In the genomic region with DNA sequence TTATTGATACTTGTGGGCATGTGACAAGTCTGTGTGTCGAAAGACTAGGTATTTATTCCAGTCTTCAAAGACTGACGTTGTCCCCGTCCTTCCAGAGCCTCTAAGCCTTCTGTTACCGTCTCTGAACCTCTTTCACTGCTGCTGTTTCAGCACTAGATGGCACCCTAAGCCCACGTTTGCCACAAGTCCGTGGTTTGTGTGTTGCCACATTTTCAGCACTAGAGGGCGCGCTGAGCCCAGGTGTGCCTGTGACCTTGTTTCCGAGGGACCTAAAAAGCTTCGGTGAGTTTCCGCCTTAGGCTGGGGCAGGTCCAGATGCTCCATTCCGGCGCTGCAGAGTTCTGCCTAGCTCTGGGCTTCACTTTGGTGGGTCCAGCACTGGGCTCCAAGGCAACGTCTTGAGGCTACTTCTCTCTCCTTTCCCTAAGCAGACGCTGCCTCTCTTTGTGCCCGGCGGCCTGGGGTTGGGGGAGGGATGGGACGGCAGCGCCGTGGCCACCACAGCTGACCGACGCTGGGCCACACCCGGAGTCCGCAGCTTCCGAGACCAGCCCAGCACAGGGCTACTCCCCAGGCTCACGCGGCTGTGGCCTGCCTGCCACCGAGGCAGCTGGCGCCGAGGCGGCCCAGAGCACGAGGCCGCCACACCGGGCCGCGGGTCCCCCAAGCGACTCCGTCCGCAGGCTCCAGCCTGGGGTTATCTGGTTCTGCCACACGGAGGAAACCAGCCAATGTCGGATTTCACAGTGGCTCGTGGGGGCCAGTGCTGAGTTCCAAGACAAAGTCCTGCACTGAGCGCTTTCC, we compare ENCODE assay signal across 1 cellular context.
TF ChIP-seq lines count a peak whose summit lies in the region.

No MANE protein-coding gene starts in this region.

TF ChIP-seq in HepG2, 621 proteins besides CTCF, POLR2A, EP300 and RAD21 (continued from another document):
- TF ChIP-seq, protein P1, sequence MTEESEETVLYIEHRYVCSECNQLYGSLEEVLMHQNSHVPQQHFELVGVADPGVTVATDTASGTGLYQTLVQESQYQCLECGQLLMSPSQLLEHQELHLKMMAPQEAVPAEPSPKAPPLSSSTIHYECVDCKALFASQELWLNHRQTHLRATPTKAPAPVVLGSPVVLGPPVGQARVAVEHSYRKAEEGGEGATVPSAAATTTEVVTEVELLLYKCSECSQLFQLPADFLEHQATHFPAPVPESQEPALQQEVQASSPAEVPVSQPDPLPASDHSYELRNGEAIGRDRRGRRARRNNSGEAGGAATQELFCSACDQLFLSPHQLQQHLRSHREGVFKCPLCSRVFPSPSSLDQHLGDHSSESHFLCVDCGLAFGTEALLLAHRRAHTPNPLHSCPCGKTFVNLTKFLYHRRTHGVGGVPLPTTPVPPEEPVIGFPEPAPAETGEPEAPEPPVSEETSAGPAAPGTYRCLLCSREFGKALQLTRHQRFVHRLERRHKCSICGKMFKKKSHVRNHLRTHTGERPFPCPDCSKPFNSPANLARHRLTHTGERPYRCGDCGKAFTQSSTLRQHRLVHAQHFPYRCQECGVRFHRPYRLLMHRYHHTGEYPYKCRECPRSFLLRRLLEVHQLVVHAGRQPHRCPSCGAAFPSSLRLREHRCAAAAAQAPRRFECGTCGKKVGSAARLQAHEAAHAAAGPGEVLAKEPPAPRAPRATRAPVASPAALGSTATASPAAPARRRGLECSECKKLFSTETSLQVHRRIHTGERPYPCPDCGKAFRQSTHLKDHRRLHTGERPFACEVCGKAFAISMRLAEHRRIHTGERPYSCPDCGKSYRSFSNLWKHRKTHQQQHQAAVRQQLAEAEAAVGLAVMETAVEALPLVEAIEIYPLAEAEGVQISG (CRISPR knock-in tag; IDR thresholded peaks at IDR 0.05) = peak; percentile 57
- TF ChIP-seq ZNF230 (CRISPR knock-in tag; IDR thresholded peaks at IDR 0.05) (peak; percentile 67; the same call in 1 of the 2 replicates), ZSCAN12 (CRISPR knock-in tag; IDR thresholded peaks at IDR 0.05) (no peak), NONO (IDR thresholded peaks at IDR 0.05) (no peak), NONO (CRISPR knock-in tag; conservative IDR thresholded peaks at IDR 0.05) (0 out of 2 replicates have a peak, but pooled peaks have one; percentile 67), MAF1 (CRISPR knock-in tag; IDR thresholded peaks at IDR 0.05; ENCODE audit: borderline replicate concordance) (no peak), ZNF878 (CRISPR knock-in tag; IDR thresholded peaks at IDR 0.05) (no peak), KDM2A (CRISPR knock-in tag; IDR thresholded peaks at IDR 0.05; ENCODE audit: borderline replicate concordance, low read depth) (peak; percentile 65; the same call in 1 of the 2 replicates), NFIC (IDR thresholded peaks at IDR 0.05; ENCODE audit: low read length) (no peak), SALL2 (CRISPR knock-in tag; IDR thresholded peaks at IDR 0.05) (peak; percentile 53; the same call in 1 of the 2 replicates), NRL (CRISPR knock-in tag; IDR thresholded peaks at IDR 0.05; ENCODE audit: borderline replicate concordance) (peak; percentile 61), ZNF598 (CRISPR knock-in tag; IDR thresholded peaks at IDR 0.05; ENCODE audit: borderline replicate concordance) (peak; percentile 63; the same call in 1 of the 2 replicates), IKZF4 (CRISPR knock-in tag; IDR thresholded peaks at IDR 0.05; ENCODE audit: borderline replicate concordance, low read depth, not compliant biosample characterization) (no peak), SNRNP70 (IDR thresholded peaks at IDR 0.05; ENCODE audit: low read depth, low read length) (no peak), MIXL1 (CRISPR knock-in tag; IDR thresholded peaks at IDR 0.05) (peak; percentile 54), SMAD3 (CRISPR knock-in tag; IDR thresholded peaks at IDR 0.05) (peak; percentile 83), GATAD2A (CRISPR knock-in tag; IDR thresholded peaks at IDR 0.05) (0 out of 2 replicates have a peak, but pooled peaks have one; percentile 54), ZNF709 (CRISPR knock-in tag; IDR thresholded peaks at IDR 0.05) (no peak), ZFP62 (CRISPR knock-in tag; IDR thresholded peaks at IDR 0.05) (no peak), HDAC2 (CRISPR knock-in tag; IDR thresholded peaks at IDR 0.05) (no peak), KLF16 (CRISPR knock-in tag; IDR thresholded peaks at IDR 0.05) (no peak), ZNF225 (CRISPR knock-in tag; IDR thresholded peaks at IDR 0.05) (no peak), NR2F6 (IDR thresholded peaks at IDR 0.05) (no peak), NR2F6 (CRISPR knock-in tag; IDR thresholded peaks at IDR 0.05) (peak; percentile 43; the same call in 1 of the 2 replicates)
- TF ChIP-seq, protein P2, sequence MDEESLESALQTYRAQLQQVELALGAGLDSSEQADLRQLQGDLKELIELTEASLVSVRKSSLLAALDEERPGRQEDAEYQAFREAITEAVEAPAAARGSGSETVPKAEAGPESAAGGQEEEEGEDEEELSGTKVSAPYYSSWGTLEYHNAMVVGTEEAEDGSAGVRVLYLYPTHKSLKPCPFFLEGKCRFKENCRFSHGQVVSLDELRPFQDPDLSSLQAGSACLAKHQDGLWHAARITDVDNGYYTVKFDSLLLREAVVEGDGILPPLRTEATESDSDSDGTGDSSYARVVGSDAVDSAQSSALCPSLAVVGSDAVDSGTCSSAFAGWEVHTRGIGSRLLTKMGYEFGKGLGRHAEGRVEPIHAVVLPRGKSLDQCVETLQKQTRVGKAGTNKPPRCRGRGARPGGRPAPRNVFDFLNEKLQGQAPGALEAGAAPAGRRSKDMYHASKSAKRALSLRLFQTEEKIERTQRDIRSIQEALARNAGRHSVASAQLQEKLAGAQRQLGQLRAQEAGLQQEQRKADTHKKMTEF (CRISPR knock-in tag; IDR thresholded peaks at IDR 0.05) = peak; percentile 45; the same call in 1 of the 2 replicates
- TF ChIP-seq, protein P3, sequence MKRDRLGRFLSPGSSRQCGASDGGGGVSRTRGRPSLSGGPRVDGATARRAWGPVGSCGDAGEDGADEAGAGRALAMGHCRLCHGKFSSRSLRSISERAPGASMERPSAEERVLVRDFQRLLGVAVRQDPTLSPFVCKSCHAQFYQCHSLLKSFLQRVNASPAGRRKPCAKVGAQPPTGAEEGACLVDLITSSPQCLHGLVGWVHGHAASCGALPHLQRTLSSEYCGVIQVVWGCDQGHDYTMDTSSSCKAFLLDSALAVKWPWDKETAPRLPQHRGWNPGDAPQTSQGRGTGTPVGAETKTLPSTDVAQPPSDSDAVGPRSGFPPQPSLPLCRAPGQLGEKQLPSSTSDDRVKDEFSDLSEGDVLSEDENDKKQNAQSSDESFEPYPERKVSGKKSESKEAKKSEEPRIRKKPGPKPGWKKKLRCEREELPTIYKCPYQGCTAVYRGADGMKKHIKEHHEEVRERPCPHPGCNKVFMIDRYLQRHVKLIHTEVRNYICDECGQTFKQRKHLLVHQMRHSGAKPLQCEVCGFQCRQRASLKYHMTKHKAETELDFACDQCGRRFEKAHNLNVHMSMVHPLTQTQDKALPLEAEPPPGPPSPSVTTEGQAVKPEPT (CRISPR knock-in tag; IDR thresholded peaks at IDR 0.05; ENCODE audit: low read depth) = no peak
- TF ChIP-seq, protein P4, sequence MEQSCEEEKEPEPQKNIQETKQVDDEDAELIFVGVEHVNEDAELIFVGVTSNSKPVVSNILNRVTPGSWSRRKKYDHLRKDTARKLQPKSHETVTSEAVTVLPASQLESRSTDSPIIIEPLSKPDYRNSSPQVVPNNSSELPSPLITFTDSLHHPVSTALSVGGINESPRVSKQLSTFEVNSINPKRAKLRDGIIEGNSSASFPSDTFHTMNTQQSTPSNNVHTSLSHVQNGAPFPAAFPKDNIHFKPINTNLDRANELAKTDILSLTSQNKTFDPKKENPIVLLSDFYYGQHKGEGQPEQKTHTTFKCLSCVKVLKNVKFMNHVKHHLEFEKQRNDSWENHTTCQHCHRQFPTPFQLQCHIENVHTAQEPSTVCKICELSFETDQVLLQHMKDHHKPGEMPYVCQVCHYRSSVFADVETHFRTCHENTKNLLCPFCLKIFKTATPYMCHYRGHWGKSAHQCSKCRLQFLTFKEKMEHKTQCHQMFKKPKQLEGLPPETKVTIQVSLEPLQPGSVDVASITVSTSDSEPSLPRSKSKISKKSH (CRISPR knock-in tag; IDR thresholded peaks at IDR 0.05; ENCODE audit: borderline replicate concordance) = no peak
- TF ChIP-seq, protein P5, sequence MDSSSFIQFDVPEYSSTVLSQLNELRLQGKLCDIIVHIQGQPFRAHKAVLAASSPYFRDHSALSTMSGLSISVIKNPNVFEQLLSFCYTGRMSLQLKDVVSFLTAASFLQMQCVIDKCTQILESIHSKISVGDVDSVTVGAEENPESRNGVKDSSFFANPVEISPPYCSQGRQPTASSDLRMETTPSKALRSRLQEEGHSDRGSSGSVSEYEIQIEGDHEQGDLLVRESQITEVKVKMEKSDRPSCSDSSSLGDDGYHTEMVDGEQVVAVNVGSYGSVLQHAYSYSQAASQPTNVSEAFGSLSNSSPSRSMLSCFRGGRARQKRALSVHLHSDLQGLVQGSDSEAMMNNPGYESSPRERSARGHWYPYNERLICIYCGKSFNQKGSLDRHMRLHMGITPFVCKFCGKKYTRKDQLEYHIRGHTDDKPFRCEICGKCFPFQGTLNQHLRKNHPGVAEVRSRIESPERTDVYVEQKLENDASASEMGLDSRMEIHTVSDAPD (CRISPR knock-in tag; IDR thresholded peaks at IDR 0.05) = no peak
- TF ChIP-seq, protein P6, sequence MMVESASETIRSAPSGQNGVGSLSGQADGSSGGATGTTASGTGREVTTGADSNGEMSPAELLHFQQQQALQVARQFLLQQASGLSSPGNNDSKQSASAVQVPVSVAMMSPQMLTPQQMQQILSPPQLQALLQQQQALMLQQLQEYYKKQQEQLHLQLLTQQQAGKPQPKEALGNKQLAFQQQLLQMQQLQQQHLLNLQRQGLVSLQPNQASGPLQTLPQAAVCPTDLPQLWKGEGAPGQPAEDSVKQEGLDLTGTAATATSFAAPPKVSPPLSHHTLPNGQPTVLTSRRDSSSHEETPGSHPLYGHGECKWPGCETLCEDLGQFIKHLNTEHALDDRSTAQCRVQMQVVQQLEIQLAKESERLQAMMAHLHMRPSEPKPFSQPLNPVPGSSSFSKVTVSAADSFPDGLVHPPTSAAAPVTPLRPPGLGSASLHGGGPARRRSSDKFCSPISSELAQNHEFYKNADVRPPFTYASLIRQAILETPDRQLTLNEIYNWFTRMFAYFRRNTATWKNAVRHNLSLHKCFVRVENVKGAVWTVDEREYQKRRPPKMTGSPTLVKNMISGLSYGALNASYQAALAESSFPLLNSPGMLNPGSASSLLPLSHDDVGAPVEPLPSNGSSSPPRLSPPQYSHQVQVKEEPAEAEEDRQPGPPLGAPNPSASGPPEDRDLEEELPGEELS (CRISPR knock-in tag; IDR thresholded peaks at IDR 0.05) = no peak
- TF ChIP-seq, protein P7, sequence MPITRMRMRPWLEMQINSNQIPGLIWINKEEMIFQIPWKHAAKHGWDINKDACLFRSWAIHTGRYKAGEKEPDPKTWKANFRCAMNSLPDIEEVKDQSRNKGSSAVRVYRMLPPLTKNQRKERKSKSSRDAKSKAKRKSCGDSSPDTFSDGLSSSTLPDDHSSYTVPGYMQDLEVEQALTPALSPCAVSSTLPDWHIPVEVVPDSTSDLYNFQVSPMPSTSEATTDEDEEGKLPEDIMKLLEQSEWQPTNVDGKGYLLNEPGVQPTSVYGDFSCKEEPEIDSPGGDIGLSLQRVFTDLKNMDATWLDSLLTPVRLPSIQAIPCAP (CRISPR knock-in tag; IDR thresholded peaks at IDR 0.05; ENCODE audit: low read depth) = no peak
- TF ChIP-seq, protein P8, sequence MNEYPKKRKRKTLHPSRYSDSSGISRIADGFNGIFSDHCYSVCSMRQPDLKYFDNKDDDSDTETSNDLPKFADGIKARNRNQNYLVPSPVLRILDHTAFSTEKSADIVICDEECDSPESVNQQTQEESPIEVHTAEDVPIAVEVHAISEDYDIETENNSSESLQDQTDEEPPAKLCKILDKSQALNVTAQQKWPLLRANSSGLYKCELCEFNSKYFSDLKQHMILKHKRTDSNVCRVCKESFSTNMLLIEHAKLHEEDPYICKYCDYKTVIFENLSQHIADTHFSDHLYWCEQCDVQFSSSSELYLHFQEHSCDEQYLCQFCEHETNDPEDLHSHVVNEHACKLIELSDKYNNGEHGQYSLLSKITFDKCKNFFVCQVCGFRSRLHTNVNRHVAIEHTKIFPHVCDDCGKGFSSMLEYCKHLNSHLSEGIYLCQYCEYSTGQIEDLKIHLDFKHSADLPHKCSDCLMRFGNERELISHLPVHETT (CRISPR knock-in tag; conservative IDR thresholded peaks at IDR 0.05) = no peak
- TF ChIP-seq, protein P9, sequence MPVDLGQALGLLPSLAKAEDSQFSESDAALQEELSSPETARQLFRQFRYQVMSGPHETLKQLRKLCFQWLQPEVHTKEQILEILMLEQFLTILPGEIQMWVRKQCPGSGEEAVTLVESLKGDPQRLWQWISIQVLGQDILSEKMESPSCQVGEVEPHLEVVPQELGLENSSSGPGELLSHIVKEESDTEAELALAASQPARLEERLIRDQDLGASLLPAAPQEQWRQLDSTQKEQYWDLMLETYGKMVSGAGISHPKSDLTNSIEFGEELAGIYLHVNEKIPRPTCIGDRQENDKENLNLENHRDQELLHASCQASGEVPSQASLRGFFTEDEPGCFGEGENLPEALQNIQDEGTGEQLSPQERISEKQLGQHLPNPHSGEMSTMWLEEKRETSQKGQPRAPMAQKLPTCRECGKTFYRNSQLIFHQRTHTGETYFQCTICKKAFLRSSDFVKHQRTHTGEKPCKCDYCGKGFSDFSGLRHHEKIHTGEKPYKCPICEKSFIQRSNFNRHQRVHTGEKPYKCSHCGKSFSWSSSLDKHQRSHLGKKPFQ (CRISPR knock-in tag; IDR thresholded peaks at IDR 0.05; ENCODE audit: insufficient replicate concordance) = no peak
